15 cellular contexts compared by ENCODE assay signal in genomic region chr3:88298189-88298588, GRCh38.
A peak's percentile ranks its signal among the peaks of the same experiment; 100 is the strongest.
DNase-seq lines count a peak whose midpoint lies in the region; ATAC-seq and TF ChIP-seq lines count a peak whose summit lies in the region.
"Had no signal": no experiment of that assay in that cellular context is flagged by ENCODE, and none has a peak within 500 bp of the region (broad histone marks: within the 10 kb centered on the region; RNA-seq: fewer than 3 reads in every experiment).

No MANE protein-coding gene starts in this region.

- H3K9me3 ChIP-seq in SK-N-MC (ENCODE audit: low read depth, low read length) (no peaks in the 10 kb centered on the region), stomach (peaks cover 0 to 8% (median 2%) of the 10 kb centered on the region in 4 donors)

- peak; percentile 0 for DNase-seq in SIG-M5 treated with dmso at 0.1 percent for 504 hours (lab: John Stamatoyannopoulos, UW; ENCODE audit: unreplicated experiment)
- no peak for DNase-seq in SIG-M5 (lab: John Stamatoyannopoulos, UW)
- peak; percentile 32 for DNase-seq in SK-N-MC (ENCODE audit: low read depth, low spot score)
- DNase-seq in left kidney (ENCODE audit: low read depth, low spot score): peak; percentile 38
- no peak for DNase-seq in stomach
- DNase-seq in NK-92 (lab: John Stamatoyannopoulos, UW; ENCODE audit: unreplicated experiment): no peak
- no peak for DNase-seq in OCI-M1 (lab: John Stamatoyannopoulos, UW)
- DNase-seq: ACHN; C1 segment of cervical spinal cord; CD4-positive, alpha-beta T cell; DMS79; GOT3; H9 had no signal

- H3K4me1 ChIP-seq in stomach: no peaks in the 10 kb centered on the region

- H3K4me3 ChIP-seq in SK-N-MC (no peak overlapping the region), stomach (no peak overlapping the region)

- ATAC-seq in GM21576 (IDR thresholded peaks at IDR 0.05; ENCODE audit: unreplicated experiment): no peak

- H3K27me3 ChIP-seq in stomach: no peaks in the 10 kb centered on the region

- peak overlapping the region; percentile 58 for H3K27ac ChIP-seq in SK-N-MC
- H3K27ac ChIP-seq in stomach: no peak overlapping the region
- H3K27ac ChIP-seq: 22Rv1 had no signal

- H3K36me3 ChIP-seq in SK-N-MC (ENCODE audit: insufficient read depth, low read length) (no peaks in the 10 kb centered on the region), stomach (no peaks in the 10 kb centered on the region)

- TF ChIP-seq EP300 in stomach (IDR thresholded peaks at IDR 0.05): no peak

- intact Hi-C loops in stomach (cut with DNase I; ENCODE audit: low total_unique reads): no loop called here

- H3K9ac ChIP-seq in SK-N-MC (ENCODE audit: insufficient read length): no peak overlapping the region

- TF ChIP-seq POLR2A in stomach (IDR thresholded peaks at IDR 0.05): no peak

- TF ChIP-seq CTCF in stomach (IDR thresholded peaks at IDR 0.05): no peak

- 29 to 52% (median 46%) methylated on average over 3 of the region's 3 CpGs for WGBS in stomach, 5 donors

Comparison
In these comparisons a context has a peak if more than half of its experiments do, and no peak if none do; other contexts are left out.
1. DNase-seq: peak in SIG-M5 treated with dmso at 0.1 percent for 504 hours (single experiment), SK-N-MC (single experiment) and left kidney (single experiment); none in SIG-M5 (single experiment), stomach (single experiment), NK-92 (single experiment) and OCI-M1 (single experiment).